8 cellular contexts compared by ENCODE assay signal in genomic region chr21:45307597-45308158, GRCh38. TPM values are rescaled to one million over a fixed set of nuclear protein-coding genes. Genes with fewer than 3 reads are reported as not detected.
DNase-seq lines count a peak whose midpoint lies in the region; ATAC-seq, FAIRE-seq and TF ChIP-seq lines count a peak whose summit lies in the region.
"Not testable (repeated sequence)": the region's sequence is repeated elsewhere in the genome, so short reads cannot be mapped to it uniquely, and the experiment has no call there.

No MANE protein-coding gene starts in this region.

- H3K4me1 ChIP-seq in adrenal gland (replicated peaks in 1 of 2) (peaks cover 5 to 31% of the 10 kb centered on the region in 2 donors), lower lobe of right lung (peaks cover 50% of the 10 kb centered on the region), skeletal muscle tissue (ENCODE audit: control insufficient read depth in 3 of 3, insufficient read depth in 3 of 3, low read length in 3 of 3) (peaks cover 36 to 51% (median 43%) of the 10 kb centered on the region in 3 donors), vagina (peaks cover 28% of the 10 kb centered on the region)

- not testable (repeated sequence) for ATAC-seq in lower lobe of right lung

- H3K4me3 ChIP-seq in adrenal gland, lower lobe of right lung, vagina: not testable (repeated sequence)
- H3K4me3 ChIP-seq in fibroblast of villous mesenchyme (ENCODE audit: low read depth, low read length) (peak overlapping the region; percentile 17), skeletal muscle tissue (ENCODE audit: low read length in 3 of 3) (peak overlapping the region in 1 of 3 donors; percentile 1)

- FAIRE-seq in GM12891 (lab: Jason Lieb, UNC) = peak; percentile 81

- not testable (repeated sequence) for H3K9me3 Mint-ChIP-seq in chondrocyte (ENCODE audit: low read depth); osteocyte (ENCODE audit: unreplicated experiment)

- TF ChIP-seq CTCF in adrenal gland (IDR thresholded peaks at IDR 0.05); chondrocyte (IDR thresholded peaks at IDR 0.05); fibroblast of villous mesenchyme (IDR thresholded peaks at IDR 0.05; ENCODE audit: insufficient read depth, low read depth, low read length); lower lobe of right lung (IDR thresholded peaks at IDR 0.05); osteocyte (IDR thresholded peaks at IDR 0.05); vagina (IDR thresholded peaks at IDR 0.05): not testable (repeated sequence)

- not testable (repeated sequence) for TF ChIP-seq POLR2A in GM12891 (IDR thresholded peaks at IDR 0.05; ENCODE audit: low read depth, low read length); adrenal gland (IDR thresholded peaks at IDR 0.05); vagina (IDR thresholded peaks at IDR 0.05)

- not testable (repeated sequence) for H3K4me3 Mint-ChIP-seq in chondrocyte (ENCODE audit: unreplicated experiment); osteocyte (ENCODE audit: unreplicated experiment)

- peaks cover 57% of the 10 kb centered on the region for H3K4me1 Mint-ChIP-seq in chondrocyte (ENCODE audit: low read depth)
- peaks cover 48% of the 10 kb centered on the region for H3K4me1 Mint-ChIP-seq in osteocyte (ENCODE audit: unreplicated experiment)

- H3K27me3 Mint-ChIP-seq in chondrocyte (ENCODE audit: low read depth); osteocyte (ENCODE audit: unreplicated experiment): not testable (repeated sequence)

- not testable (repeated sequence) for DNase-seq in GM12891 (ENCODE audit: insufficient read length, low spot score); adrenal gland; chondrocyte (ENCODE audit: low spot score); fibroblast of villous mesenchyme (ENCODE audit: low read depth); lower lobe of right lung; osteocyte (ENCODE audit: extremely low spot score, unreplicated experiment); vagina (ENCODE audit: extremely low spot score in 2 of 2)

- H3K9me3 ChIP-seq in adrenal gland (replicated peaks in 1 of 3); lower lobe of right lung; skeletal muscle tissue (ENCODE audit: control insufficient read depth in 3 of 3, low read length in 3 of 3); vagina: not testable (repeated sequence)

- WGBS in adrenal gland, 4 donors = 79 to 88% (median 83%) methylated on average over 17 of the region's 17 CpGs

- H3K27ac Mint-ChIP-seq in chondrocyte (ENCODE audit: unreplicated experiment) (peak overlapping the region; percentile 97), osteocyte (ENCODE audit: unreplicated experiment) (peak overlapping the region; percentile 91)

- H3K9ac ChIP-seq in skeletal muscle tissue (ENCODE audit: low read depth in 1 of 3, low read length in 3 of 3) = not testable (repeated sequence)

- intact Hi-C loops in adrenal gland (cut with DNase I) = loop anchor here in 1 of 2 donors (5.0 kb wide), 1 partner anchor 135 kb away; no protein-coding TSS in a partner anchor
- intact Hi-C loops in lower lobe of right lung (cut with DNase I) = not testable (repeated sequence)
- intact Hi-C loops in vagina (cut with DNase I) = loop anchor here (2.0 to 5.0 kb wide), 2 partner anchors 13 to 40 kb away; no protein-coding TSS in a partner anchor

- not testable (repeated sequence) for H3K36me3 Mint-ChIP-seq in chondrocyte (ENCODE audit: low read depth); osteocyte (ENCODE audit: unreplicated experiment)

- H3K27ac ChIP-seq in adrenal gland = peak overlapping the region in 3 of 5 donors; percentile 24 to 95 (median 79)
- H3K27ac ChIP-seq in lower lobe of right lung = peak overlapping the region; percentile 86
- peak overlapping the region; percentile 38 for H3K27ac ChIP-seq in skeletal muscle tissue (ENCODE audit: low read depth, low read length)
- peak overlapping the region; percentile 74 for H3K27ac ChIP-seq in vagina

- not testable (repeated sequence) for H3K36me3 ChIP-seq in adrenal gland (replicated peaks in 1 of 2); lower lobe of right lung; skeletal muscle tissue (ENCODE audit: control insufficient read depth in 3 of 3, insufficient read depth in 3 of 3, low read length in 3 of 3); vagina

- H3K27me3 ChIP-seq in adrenal gland; lower lobe of right lung (ENCODE audit: low read depth); vagina: not testable (repeated sequence)
- H3K27me3 ChIP-seq in skeletal muscle tissue (ENCODE audit: control insufficient read depth in 3 of 3, insufficient read depth in 3 of 3, low read length in 3 of 3) = peaks cover 22 to 62% (median 39%) of the 10 kb centered on the region in 3 donors

RNA-seq across cellular contexts. Expression of gene POFUT2, which starts 20.0 kb away (rescaled TPM):
- 8.8 TPM for polyA plus RNA-seq in GM12891 (2012; ENCODE audit: low read depth, missing spikeins)
- total RNA-seq in adrenal gland (10 to 100 TPM; 13.1 to 41.1 (median 32.3) TPM), chondrocyte (59.9 to 73.6 TPM (median 72.4 TPM) in 3 replicates), fibroblast of villous mesenchyme (43.8 and 60.0 TPM in 2 replicates), lower lobe of right lung (29.1 TPM), osteocyte (62.7 and 63.7 TPM in 2 replicates), skeletal muscle tissue (18.3 TPM), vagina (38.3 TPM)
- polyA plus RNA-seq in adrenal gland = 10 to 100 TPM; 33.2 to 68.9 (median 47.6) TPM
